8 cellular contexts compared by ENCODE assay signal in genomic region chr5:159263569-159263905, GRCh38. TPM values are rescaled to one million over a fixed set of nuclear protein-coding genes. Genes with fewer than 3 reads are reported as not detected.
DNase-seq lines count a peak whose midpoint lies in the region; ATAC-seq and TF ChIP-seq lines count a peak whose summit lies in the region.

No MANE protein-coding gene starts in this region.

- ATAC-seq in GM18907 (IDR thresholded peaks at IDR 0.05; ENCODE audit: unreplicated experiment): peak; percentile 32
- ATAC-seq in HG02840 (IDR thresholded peaks at IDR 0.05; ENCODE audit: low FRiP score, unreplicated experiment): peak; percentile 15

- H3K4me1 ChIP-seq in cardiac muscle cell (ENCODE audit: low read depth) (peaks cover 7% of the 10 kb centered on the region), skeletal muscle satellite cell (ENCODE audit: control insufficient read depth, insufficient read depth, low read length) (peaks cover 12% of the 10 kb centered on the region)

- peak overlapping the region; percentile 92 for H3K27ac ChIP-seq in VCaP
- no peak overlapping the region for H3K27ac ChIP-seq in cardiac muscle cell

- no peak for DNase-seq in cardiac muscle cell (ENCODE audit: low read depth in 1 of 2, low spot score in 1 of 2)
- no peak for DNase-seq in NCI-H1694 treated with DMSO at 0.1 percent for 48 hours (lab: John Stamatoyannopoulos, UW)
- no peak for DNase-seq in NCI-H2196 treated with DMSO at 0.1 percent for 48 hours (lab: John Stamatoyannopoulos, UW; ENCODE audit: unreplicated experiment)
- DNase-seq in HuH-7.5 (ENCODE audit: low spot score): no peak

- no peak for TF ChIP-seq CTCF in VCaP (conservative IDR thresholded peaks at IDR 0.05)
- no peak for TF ChIP-seq CTCF in cardiac muscle cell (IDR thresholded peaks at IDR 0.05; ENCODE audit: low read depth, low read length)

- no peaks in the 10 kb centered on the region for H3K9me3 ChIP-seq in cardiac muscle cell (ENCODE audit: low read depth)
- no peaks in the 10 kb centered on the region for H3K9me3 ChIP-seq in skeletal muscle satellite cell (replicated peaks; ENCODE audit: low read length)

- H3K36me3 ChIP-seq in cardiac muscle cell (no peaks in the 10 kb centered on the region), skeletal muscle satellite cell (ENCODE audit: insufficient read depth, low read length) (no peaks in the 10 kb centered on the region)

- H3K9ac ChIP-seq in skeletal muscle satellite cell (ENCODE audit: low read depth, low read length): peak overlapping the region; percentile 95

- H3K4me2 ChIP-seq in skeletal muscle satellite cell (ENCODE audit: low read length): peak overlapping the region; percentile 90

- H3K4me3 ChIP-seq in cardiac muscle cell (peak overlapping the region; percentile 79), skeletal muscle satellite cell (ENCODE audit: low read length) (peak overlapping the region; percentile 91)

- H3K27me3 ChIP-seq in cardiac muscle cell (peaks cover 5% of the 10 kb centered on the region), skeletal muscle satellite cell (ENCODE audit: control insufficient read depth, insufficient read depth, low read length) (no peaks in the 10 kb centered on the region)

RNA-seq across cellular contexts. Expression of gene UBLCP1, which starts 0.4 kb away (rescaled TPM):
- 10.8 and 12.2 TPM in 2 replicates for total RNA-seq in cardiac muscle cell
- polyA plus RNA-seq in cardiac muscle cell: 30.5 and 31.0 TPM in 2 replicates
- 28.4 and 30.9 TPM in 2 replicates for total RNA-seq in skeletal muscle satellite cell (2012; rRNA removed)

RNA-seq across cellular contexts. Expression of gene RNF145, which starts 54.2 kb away (rescaled TPM):
- 38.7 and 46.9 TPM in 2 replicates for total RNA-seq in cardiac muscle cell
- 12.7 and 17.1 TPM in 2 replicates for polyA plus RNA-seq in cardiac muscle cell
- total RNA-seq in skeletal muscle satellite cell (2012; rRNA removed): 26.4 and 27.3 TPM in 2 replicates
